ENCODE assay signal across 9 cellular contexts in genomic region chr11:119533931-119534694, GRCh38.
DNase-seq lines count a peak whose midpoint lies in the region; ATAC-seq and TF ChIP-seq lines count a peak whose summit lies in the region.
"Had no signal": no experiment of that assay in that cellular context is flagged by ENCODE, and none has a peak within 500 bp of the region (broad histone marks: within the 10 kb centered on the region; RNA-seq: fewer than 3 reads in every experiment).

No MANE protein-coding gene starts in this region.

- H3K36me3 Mint-ChIP-seq in activated CD4-positive, alpha-beta T cell treated with anti-CD3 and anti-CD28 coated beads, Interleukin-2, amount 10 ng/mL, durations not matched to agents 24 days and 14 days (ENCODE audit: low read depth): no peaks in the 10 kb centered on the region

- H3K4me3 ChIP-seq in HFF-Myc (replicated peaks; ENCODE audit: low read depth, low read length) (no peak overlapping the region), dorsolateral prefrontal cortex (peak overlapping the region in 3 of 59 donors; percentile 1 to 11 (median 5)), right lobe of liver (no peak overlapping the region)

- H3K4me1 Mint-ChIP-seq in activated CD4-positive, alpha-beta T cell treated with anti-CD3 and anti-CD28 coated beads, Interleukin-2, amount 10 ng/mL, durations not matched to agents 24 days and 14 days: peaks cover 2% of the 10 kb centered on the region

- peak; percentile 30 for DNase-seq in DMS114 treated with DMSO at 0.1 percent for 48 hours (lab: John Stamatoyannopoulos, UW; ENCODE audit: unreplicated experiment)
- DNase-seq in HFF-Myc (ENCODE audit: extremely low read depth, low read depth): no peak
- DNase-seq in NCI-H460 (ENCODE audit: extremely low read depth, low read depth): peak; percentile 30
- DNase-seq in activated CD4-positive, alpha-beta T cell treated with anti-CD3 and anti-CD28 coated beads, Interleukin-2, amount 10 ng/mL, durations not matched to agents 24 days and 14 days: peak; percentile 85
- DNase-seq in dorsolateral prefrontal cortex: peak; percentile 76 to 90 (median 82)
- peak; percentile 73 to 79 (median 77) for DNase-seq in right lobe of liver
- DNase-seq in stimulated activated CD4-positive, alpha-beta T cell treated with anti-CD3 and anti-CD28 coated beads, TNF-alpha, amount 100 ng/mL, for 48 hours (ENCODE audit: low read depth in 3 of 3): peak; percentile 19 to 51 (median 50)

- TF ChIP-seq POLR2A in right lobe of liver (IDR thresholded peaks at IDR 0.05): no peak

- H3K27me3 Mint-ChIP-seq in activated CD4-positive, alpha-beta T cell treated with anti-CD3 and anti-CD28 coated beads, Interleukin-2, amount 10 ng/mL, durations not matched to agents 24 days and 14 days: peaks cover 4% of the 10 kb centered on the region

- no peaks in the 10 kb centered on the region for H3K4me1 ChIP-seq in right lobe of liver

- WGBS in right lobe of liver (ENCODE audit: insufficient coverage, low coverage, low lambda C conversion rate, missing lambda C conversion rate): 17% methylated on average over 11 of the region's 12 CpGs

- H3K27ac ChIP-seq in dorsolateral prefrontal cortex (peak overlapping the region in 29 of 59 donors; percentile 2 to 73 (median 41)), right lobe of liver (no peak overlapping the region)

- intact Hi-C loops in activated CD4-positive, alpha-beta T cell treated with anti-CD3 and anti-CD28 coated beads, Interleukin-2, amount 10 ng/mL, durations not matched to agents 24 days and 14 days (cut with micrococcal nuclease): loop anchor here (1.0 kb wide), 1 partner anchor 53 kb away; no protein-coding TSS in a partner anchor
- intact Hi-C loops in dorsolateral prefrontal cortex (cut with DNase I): loop anchor here (1.0 to 5.0 kb wide), 7 partner anchors 48 to 193 kb away; partner anchors contain the start of gene NECTIN1 (in 1 of the 2)
- intact Hi-C loops in right lobe of liver (cut with DNase I): loop anchor here in 1 of 2 donors (10.0 kb wide), 1 partner anchor 49 kb away; no protein-coding TSS in a partner anchor

- no peaks in the 10 kb centered on the region for H3K9me3 Mint-ChIP-seq in activated CD4-positive, alpha-beta T cell treated with anti-CD3 and anti-CD28 coated beads, Interleukin-2, amount 10 ng/mL, durations not matched to agents 24 days and 14 days
- H3K9me3 Mint-ChIP-seq: T-helper 1 cell treated with Interleukin-12 subunit alpha and Interleukin-12 subunit beta and Interleukin-4 antibody, amounts not matched to agents 30 μg/mL and 1 μg/mL, for 36 hours had no signal

- ATAC-seq in right lobe of liver (peak; percentile 88 to 95 (median 92)), HG02870 (IDR thresholded peaks at IDR 0.05; ENCODE audit: unreplicated experiment) (no peak)

- H3K9me3 ChIP-seq in right lobe of liver: no peaks in the 10 kb centered on the region

- no peak overlapping the region for H3K4me3 Mint-ChIP-seq in activated CD4-positive, alpha-beta T cell treated with anti-CD3 and anti-CD28 coated beads, Interleukin-2, amount 10 ng/mL, durations not matched to agents 24 days and 14 days
- H3K4me3 Mint-ChIP-seq: T-helper 1 cell treated with Interleukin-12 subunit alpha and Interleukin-12 subunit beta and Interleukin-4 antibody, amounts not matched to agents 30 μg/mL and 1 μg/mL, for 36 hours had no signal

- no peaks in the 10 kb centered on the region for H3K36me3 ChIP-seq in right lobe of liver

- no peaks in the 10 kb centered on the region for H3K27me3 ChIP-seq in dorsolateral prefrontal cortex
- H3K27me3 ChIP-seq in right lobe of liver: no peaks in the 10 kb centered on the region

- TF ChIP-seq CTCF in HFF-Myc (IDR thresholded peaks at IDR 0.05; ENCODE audit: low read depth, low read length, missing control alignments): peak; percentile 96
- TF ChIP-seq CTCF in dorsolateral prefrontal cortex (IDR thresholded peaks at IDR 0.05 in 54 of 56, conservative IDR thresholded peaks at IDR 0.05 in 2 of 56; ENCODE audit: low read depth in 1 of 56, partially characterized antibody in 56 of 56): peak; percentile 66 to 99 (median 93)
- peak; percentile 64 to 94 (median 90) for TF ChIP-seq CTCF in right lobe of liver (IDR thresholded peaks at IDR 0.05)

- H3K27ac Mint-ChIP-seq in activated CD4-positive, alpha-beta T cell treated with anti-CD3 and anti-CD28 coated beads, Interleukin-2, amount 10 ng/mL, durations not matched to agents 24 days and 14 days: no peak overlapping the region
- H3K27ac Mint-ChIP-seq: T-helper 1 cell treated with Interleukin-12 subunit alpha and Interleukin-12 subunit beta and Interleukin-4 antibody, amounts not matched to agents 30 μg/mL and 1 μg/mL, for 36 hours had no signal
